Comparison of ENCODE assay signal across 14 cellular contexts in genomic region chr13:50576156-50576555, GRCh38.
DNase-seq lines count a peak whose midpoint lies in the region; ATAC-seq and TF ChIP-seq lines count a peak whose summit lies in the region.
"Had no signal": no experiment of that assay in that cellular context is flagged by ENCODE, and none has a peak within 500 bp of the region (broad histone marks: within the 10 kb centered on the region; RNA-seq: fewer than 3 reads in every experiment).

No MANE protein-coding gene starts in this region.

- H3K9me3 ChIP-seq in prostate gland = no peaks in the 10 kb centered on the region
- H3K9me3 ChIP-seq: SJSA1 had no signal

- no peak for TF ChIP-seq CTCF in prostate gland (IDR thresholded peaks at IDR 0.05)

- peaks cover 0 to 6% (median 2%) of the 10 kb centered on the region in 5 donors for H3K27me3 Mint-ChIP-seq in naive thymus-derived CD8-positive, alpha-beta T cell
- H3K27me3 Mint-ChIP-seq: activated naive CD8-positive, alpha-beta T cell had no signal

- WGBS in prostate gland = 46% methylated on average over 6 of the region's 6 CpGs

- no peak overlapping the region for H3K27ac ChIP-seq in prostate gland
- H3K27ac ChIP-seq: cardiac muscle cell, SJSA1 had no signal

- H3K9me3 Mint-ChIP-seq in naive thymus-derived CD8-positive, alpha-beta T cell = peaks cover 0 to 8% (median 0%) of the 10 kb centered on the region in 9 donors

- DNase-seq in Daoy (ENCODE audit: low read depth) = peak; percentile 14
- peak; percentile 79 for DNase-seq in NCI-H187 treated with DMSO at 0.1 percent for 48 hours (lab: John Stamatoyannopoulos, UW)
- DNase-seq in RPMI8226 = peak; percentile 66
- peak; percentile 45 for DNase-seq in prostate gland (ENCODE audit: low spot score)
- DNase-seq in naive thymus-derived CD8-positive, alpha-beta T cell = no peak
- DNase-seq in OCI-M2 (lab: John Stamatoyannopoulos, UW; ENCODE audit: unreplicated experiment) = no peak
- DNase-seq in SKM-1 treated with dmso at 0.1 percent for 144 hours (lab: John Stamatoyannopoulos, UW; ENCODE audit: unreplicated experiment) = no peak
- DNase-seq: NCI-H446 treated with DMSO at 0.1 percent for 48 hours; stimulated activated CD4-positive, alpha-beta T cell treated with anti-CD3 and anti-CD28 coated beads, Interleukin-2, amount 100 ng/mL, for 24 hours had no signal

- H3K36me3 Mint-ChIP-seq in naive thymus-derived CD8-positive, alpha-beta T cell = peaks cover 0 to 5% (median 4%) of the 10 kb centered on the region in 3 donors
- H3K36me3 Mint-ChIP-seq: activated naive CD8-positive, alpha-beta T cell had no signal

- H3K4me3 Mint-ChIP-seq in naive thymus-derived CD8-positive, alpha-beta T cell = no peak overlapping the region
- H3K4me3 Mint-ChIP-seq: activated naive CD8-positive, alpha-beta T cell had no signal

- H3K27ac Mint-ChIP-seq in naive thymus-derived CD8-positive, alpha-beta T cell = no peak overlapping the region
- H3K27ac Mint-ChIP-seq: activated naive CD8-positive, alpha-beta T cell had no signal

- ATAC-seq in naive thymus-derived CD8-positive, alpha-beta T cell = no peak
- ATAC-seq in HG03135 (IDR thresholded peaks at IDR 0.05; ENCODE audit: unreplicated experiment) = no peak
- ATAC-seq: GM12878 had no signal

- intact Hi-C loops in prostate gland (cut with DNase I) = no loop called here

- H3K36me3 ChIP-seq in prostate gland = no peaks in the 10 kb centered on the region
- H3K36me3 ChIP-seq: cardiac muscle cell, SJSA1 had no signal

- H3K27me3 ChIP-seq in prostate gland (replicated peaks; ENCODE audit: insufficient read depth) = no peaks in the 10 kb centered on the region
- H3K27me3 ChIP-seq: cardiac muscle cell, SJSA1 had no signal

- H3K4me1 Mint-ChIP-seq in naive thymus-derived CD8-positive, alpha-beta T cell = peaks cover 0 to 3% (median 0%) of the 10 kb centered on the region in 4 donors

- H3K4me1 ChIP-seq in prostate gland (replicated peaks) = peaks cover 2% of the 10 kb centered on the region

- TF ChIP-seq POLR2A in prostate gland (IDR thresholded peaks at IDR 0.05) = no peak

- no peak overlapping the region for H3K4me3 ChIP-seq in prostate gland
- H3K4me3 ChIP-seq: cardiac muscle cell, GM12878, SJSA1 had no signal

- POLR2A ChIA-PET in naive thymus-derived CD8-positive, alpha-beta T cell (lab: Charles Lee) = no interaction called here

Comparison
In these comparisons a context has a peak if more than half of its experiments do, and no peak if none do; other contexts are left out.
1. DNase-seq: peak in Daoy (single experiment), NCI-H187 treated with DMSO at 0.1 percent for 48 hours (single experiment), RPMI8226 (single experiment) and prostate gland (single experiment); none in naive thymus-derived CD8-positive, alpha-beta T cell (0 of 10), OCI-M2 (single experiment) and SKM-1 treated with dmso at 0.1 percent for 144 hours (single experiment).